ENCODE assay signal across 17 cellular contexts in genomic region chr5:9421823-9422354, GRCh38.
"Had no signal": no experiment of that assay in that cellular context is flagged by ENCODE, and none has a peak within 500 bp of the region (broad histone marks: within the 10 kb centered on the region; RNA-seq: fewer than 3 reads in every experiment).

No MANE protein-coding gene starts in this region.

- H3K4me3 Mint-ChIP-seq: activated CD8-positive, alpha-beta memory T cell treated with anti-CD3 and anti-CD28 coated beads, Interleukin-2, amount 10 ng/mL, durations not matched to agents 7 days and 5 days; activated naive CD8-positive, alpha-beta T cell; activated T-cell treated with anti-CD3 and anti-CD28 coated beads, Interleukin-2, amount 50 U/mL, for 24 hours; neural crest cell had no signal

- H3K36me3 Mint-ChIP-seq: activated CD8-positive, alpha-beta memory T cell treated with anti-CD3 and anti-CD28 coated beads, Interleukin-2, amount 10 ng/mL, durations not matched to agents 7 days and 5 days; activated naive CD8-positive, alpha-beta T cell had no signal

- H3K4me3 ChIP-seq: colonic mucosa, gastrocnemius medialis, ovary, testis had no signal

- H3K27ac Mint-ChIP-seq: activated CD8-positive, alpha-beta memory T cell treated with anti-CD3 and anti-CD28 coated beads, Interleukin-2, amount 10 ng/mL, durations not matched to agents 7 days and 5 days; activated naive CD8-positive, alpha-beta T cell; activated T-cell treated with anti-CD3 and anti-CD28 coated beads, Interleukin-2, amount 50 U/mL, for 24 hours had no signal

- DNase-seq: activated CD4-positive, alpha-beta T cell treated with anti-CD3 and anti-CD28 coated beads, Interleukin-2, amount 50 U/mL, for 4 hours; activated CD4-positive, CD25-positive, alpha-beta regulatory T cell treated with anti-CD3 and anti-CD28 coated beads, Interleukin-2, amount 50 U/mL, for 72 hours; activated CD8-positive, alpha-beta memory T cell treated with anti-CD3 and anti-CD28 coated beads, Interleukin-2, amount 10 ng/mL, durations not matched to agents 7 days and 5 days; activated effector memory CD4-positive, alpha-beta T cell treated with Interleukin-2 at 50 U/mL for 16 hours; activated T-cell treated with anti-CD3 and anti-CD28 coated beads, Interleukin-2, amount 50 U/mL, for 24 hours; colonic mucosa; effector CD8-positive, alpha-beta T cell; gastrocnemius medialis; kidney; mesendoderm; ovary; stimulated activated CD4-positive, alpha-beta T cell treated with anti-CD3 and anti-CD28 coated beads, Interleukin-2, amount 100 ng/mL, for 48 hours; stimulated activated CD8-positive, alpha-beta memory T cell treated with anti-CD3 and anti-CD28 coated beads, Interleukin-4, amount 100 ng/mL, for 48 hours; stimulated activated naive CD8-positive, alpha-beta T cell treated with anti-CD3 and anti-CD28 coated beads, Interleukin-15, Interleukin-2, amounts not matched to agents 100 U/mL and 50 U/mL, for 24 hours; testis had no signal

- ATAC-seq: activated CD8-positive, alpha-beta memory T cell treated with anti-CD3 and anti-CD28 coated beads, Interleukin-2, amount 10 ng/mL, durations not matched to agents 7 days and 5 days; gastrocnemius medialis; stimulated activated naive CD8-positive, alpha-beta T cell treated with anti-CD3 and anti-CD28 coated beads, Interleukin-15, Interleukin-2, amounts not matched to agents 100 U/mL and 50 U/mL, for 24 hours had no signal

- H3K4me1 Mint-ChIP-seq: activated CD8-positive, alpha-beta memory T cell treated with anti-CD3 and anti-CD28 coated beads, Interleukin-2, amount 10 ng/mL, durations not matched to agents 7 days and 5 days had no signal

- H3K27me3 Mint-ChIP-seq: activated CD8-positive, alpha-beta memory T cell treated with anti-CD3 and anti-CD28 coated beads, Interleukin-2, amount 10 ng/mL, durations not matched to agents 7 days and 5 days; activated naive CD8-positive, alpha-beta T cell; activated T-cell treated with anti-CD3 and anti-CD28 coated beads, Interleukin-2, amount 50 U/mL, for 24 hours had no signal
